In genomic region chr11:9512370-9513019, GRCh38 we compare ENCODE assay signal across 26 cellular contexts.
"Had no signal": no experiment of that assay in that cellular context is flagged by ENCODE, and none has a peak within 500 bp of the region (broad histone marks: within the 10 kb centered on the region; RNA-seq: fewer than 3 reads in every experiment).

No MANE protein-coding gene starts in this region.

- FAIRE-seq: keratinocyte had no signal

- DNase-seq: activated CD4-positive, alpha-beta T cell treated with anti-CD3 and anti-CD28 coated beads, Interleukin-2, amount 10 ng/mL, durations not matched to agents 24 days and 14 days; activated CD8-positive, alpha-beta memory T cell treated with anti-CD3 and anti-CD28 coated beads, Interleukin-2, amount 10 ng/mL, durations not matched to agents 7 days and 5 days; activated CD8-positive, alpha-beta T cell treated with anti-CD3 and anti-CD28 coated beads for 36 hours; activated effector memory CD4-positive, alpha-beta T cell treated with anti-CD3 and anti-CD28 coated beads, Interleukin-2, amount 50 U/mL, for 16 hours; activated naive CD4-positive, alpha-beta T cell treated with anti-CD3 and anti-CD28 coated beads, Interleukin-2, amount 10 ng/mL, durations not matched to agents 7 days and 5 days; activated T-cell treated with anti-CD3 and anti-CD28 coated beads for 4 hours; amygdala; cortex of kidney; endodermal cell; esophagus squamous epithelium; heart left ventricle; left lung; midbrain; ovary; psoas muscle; spleen; stimulated activated CD4-positive, alpha-beta T cell treated with anti-CD3 and anti-CD28 coated beads, Interleukin-4, amount 100 ng/mL, for 1 hour; stimulated activated naive CD4-positive, alpha-beta T cell treated with Interleukin-2 at 50 U/mL for 16 hours; T-helper 1 cell; T-helper 9 cell; upper lobe of right lung had no signal

- H3K36me3 ChIP-seq: ovary had no signal

- ATAC-seq: activated CD8-positive, alpha-beta memory T cell treated with anti-CD3 and anti-CD28 coated beads, Interleukin-2, amount 10 ng/mL, durations not matched to agents 7 days and 5 days; activated CD8-positive, alpha-beta T cell treated with anti-CD3 and anti-CD28 coated beads for 36 hours; heart left ventricle; left lung; natural killer cell treated with Interleukin-12 subunit alpha and Interleukin-12 subunit beta and Interleukin-15 and Interleukin-18, amount 100 ng/mL, for 72 hours; psoas muscle had no signal

- H3K27ac ChIP-seq: cardiac muscle cell, esophagus squamous epithelium, heart left ventricle, left lung, ovary, psoas muscle, right atrium auricular region, spleen, thoracic aorta, upper lobe of right lung had no signal

- H3K4me3 ChIP-seq: cardiac muscle cell, esophagus squamous epithelium, heart left ventricle, left lung, ovary, psoas muscle, right atrium auricular region, spleen, thoracic aorta, upper lobe of right lung had no signal

- H3K27me3 ChIP-seq: cardiac muscle cell, esophagus squamous epithelium, heart left ventricle, left lung, ovary, right atrium auricular region, spleen, upper lobe of right lung had no signal

- H3K9me3 ChIP-seq: esophagus squamous epithelium, heart left ventricle, left lung, ovary, psoas muscle, right atrium auricular region, spleen, thoracic aorta, upper lobe of right lung had no signal

- H3K4me1 ChIP-seq: esophagus squamous epithelium, psoas muscle, right atrium auricular region, upper lobe of right lung had no signal

- H3K27me3 Mint-ChIP-seq: activated CD4-positive, alpha-beta T cell treated with anti-CD3 and anti-CD28 coated beads, Interleukin-2, amount 10 ng/mL, durations not matched to agents 24 days and 14 days; activated CD8-positive, alpha-beta memory T cell treated with anti-CD3 and anti-CD28 coated beads, Interleukin-2, amount 10 ng/mL, durations not matched to agents 7 days and 5 days; activated CD8-positive, alpha-beta T cell treated with anti-CD3 and anti-CD28 coated beads for 36 hours; activated naive CD4-positive, alpha-beta T cell treated with anti-CD3 and anti-CD28 coated beads, Interleukin-2, amount 10 ng/mL, durations not matched to agents 7 days and 5 days; natural killer cell treated with Interleukin-12 subunit alpha and Interleukin-12 subunit beta and Interleukin-15 and Interleukin-18, amount 100 ng/mL, for 72 hours had no signal

- H3K27ac Mint-ChIP-seq: activated CD4-positive, alpha-beta T cell treated with anti-CD3 and anti-CD28 coated beads, Interleukin-2, amount 10 ng/mL, durations not matched to agents 24 days and 14 days; activated CD8-positive, alpha-beta memory T cell treated with anti-CD3 and anti-CD28 coated beads, Interleukin-2, amount 10 ng/mL, durations not matched to agents 7 days and 5 days; activated CD8-positive, alpha-beta T cell treated with anti-CD3 and anti-CD28 coated beads for 36 hours; activated naive CD4-positive, alpha-beta T cell treated with anti-CD3 and anti-CD28 coated beads, Interleukin-2, amount 10 ng/mL, durations not matched to agents 7 days and 5 days; endodermal cell; natural killer cell treated with Interleukin-12 subunit alpha and Interleukin-12 subunit beta and Interleukin-15 and Interleukin-18, amount 100 ng/mL, for 72 hours had no signal

- H3K4me3 Mint-ChIP-seq: activated CD4-positive, alpha-beta T cell treated with anti-CD3 and anti-CD28 coated beads, Interleukin-2, amount 10 ng/mL, durations not matched to agents 24 days and 14 days; activated CD8-positive, alpha-beta memory T cell treated with anti-CD3 and anti-CD28 coated beads, Interleukin-2, amount 10 ng/mL, durations not matched to agents 7 days and 5 days; activated CD8-positive, alpha-beta T cell treated with anti-CD3 and anti-CD28 coated beads for 36 hours; activated naive CD4-positive, alpha-beta T cell treated with anti-CD3 and anti-CD28 coated beads, Interleukin-2, amount 10 ng/mL, durations not matched to agents 7 days and 5 days; endodermal cell; natural killer cell treated with Interleukin-12 subunit alpha and Interleukin-12 subunit beta and Interleukin-15 and Interleukin-18, amount 100 ng/mL, for 72 hours had no signal

- H3K9me3 Mint-ChIP-seq: activated CD4-positive, alpha-beta T cell treated with anti-CD3 and anti-CD28 coated beads, Interleukin-2, amount 10 ng/mL, durations not matched to agents 24 days and 14 days; activated CD8-positive, alpha-beta T cell treated with anti-CD3 and anti-CD28 coated beads for 36 hours; activated naive CD4-positive, alpha-beta T cell treated with anti-CD3 and anti-CD28 coated beads, Interleukin-2, amount 10 ng/mL, durations not matched to agents 7 days and 5 days; natural killer cell treated with Interleukin-12 subunit alpha and Interleukin-12 subunit beta and Interleukin-15 and Interleukin-18, amount 100 ng/mL, for 72 hours had no signal
